In genomic region chr4:176011523-176011922, GRCh38 we compare ENCODE assay signal across 22 cellular contexts.
DNase-seq lines count a peak whose midpoint lies in the region; ATAC-seq lines count a peak whose summit lies in the region.
"Had no signal": no experiment of that assay in that cellular context is flagged by ENCODE, and none has a peak within 500 bp of the region (broad histone marks: within the 10 kb centered on the region; RNA-seq: fewer than 3 reads in every experiment).

No MANE protein-coding gene starts in this region.

- H3K9ac ChIP-seq in SK-N-MC (ENCODE audit: insufficient read length): no peak overlapping the region
- H3K9ac ChIP-seq: SK-N-SH had no signal

- H3K9me3 ChIP-seq in SK-N-MC (ENCODE audit: low read depth, low read length): no peaks in the 10 kb centered on the region
- H3K9me3 ChIP-seq: SK-N-SH, testis had no signal

- H3K27ac ChIP-seq in SK-N-MC: no peak overlapping the region; the same call in 1 of the 2 replicates
- H3K27ac ChIP-seq: C4-2B, testis had no signal

- peak; percentile 12 for DNase-seq in ACHN
- DNase-seq in SK-N-MC (ENCODE audit: low read depth, low spot score): peak; percentile 10
- DNase-seq in retina: no peak
- no peak for DNase-seq in hypothalamus (lab: John Stamatoyannopoulos, UW)
- DNase-seq: activated CD4-positive, alpha-beta T cell treated with anti-CD3 and anti-CD28 coated beads for 48 hours; activated gamma-delta T cell; amniotic stem cell; DMS 273 treated with DMSO at 0.1 percent for 48 hours; effector CD4-positive, alpha-beta T cell; H7; Kasumi-1; NCI-H1436 treated with DMSO at 0.1 percent for 48 hours; NCI-H82; SK-N-SH; testis had no signal

- ATAC-seq in GM18870 (IDR thresholded peaks at IDR 0.05; ENCODE audit: unreplicated experiment): peak; percentile 43
- peak; percentile 27 for ATAC-seq in HG02870 (IDR thresholded peaks at IDR 0.05; ENCODE audit: unreplicated experiment)
- ATAC-seq in HG02981 (IDR thresholded peaks at IDR 0.05; ENCODE audit: unreplicated experiment): no peak
- no peak for ATAC-seq in HG02970 (IDR thresholded peaks at IDR 0.05; ENCODE audit: low FRiP score, unreplicated experiment)
- ATAC-seq: esophagus mucosa, Panc1 had no signal

- H3K4me3 ChIP-seq in SK-N-MC: peak overlapping the region; percentile 15; the same call in 1 of the 2 replicates
- H3K4me3 ChIP-seq: testis had no signal

- no peaks in the 10 kb centered on the region for H3K36me3 ChIP-seq in SK-N-MC (ENCODE audit: insufficient read depth, low read length)

- in situ Hi-C loops in ACHN (cut with HindIII; ENCODE audit: low pct_ligation_motif_present, low pct_unique_long_range_greater_than_20kb, low sequenced_read_pairs): no loop called here

Comparison
In these comparisons a context has a peak if more than half of its experiments do, and no peak if none do; other contexts are left out.
1. DNase-seq: peak in ACHN (single experiment) and SK-N-MC (single experiment); none in retina (single experiment) and hypothalamus (0 of 51).
2. ATAC-seq: peak in GM18870 (single experiment) and HG02870 (single experiment); none in HG02981 (single experiment) and HG02970 (single experiment).